Comparison of ENCODE assay signal across 13 cellular contexts in genomic region chr14:20626274-20626673, GRCh38. TPM values are rescaled to one million over a fixed set of nuclear protein-coding genes. Genes with fewer than 3 reads are reported as not detected.
DNase-seq lines count a peak whose midpoint lies in the region; ATAC-seq lines count a peak whose summit lies in the region.
"Had no signal": no experiment of that assay in that cellular context is flagged by ENCODE, and none has a peak within 500 bp of the region (broad histone marks: within the 10 kb centered on the region; RNA-seq: fewer than 3 reads in every experiment).

No MANE protein-coding gene starts in this region.

- no peak for ATAC-seq in stimulated activated naive B cell treated with anti-CD40 and anti-IgM and Interleukin-4, amounts not matched to agents 10 μg/mL and 1 μg/mL and 100 μg/mL, for 72 hours (replicated peaks)
- ATAC-seq in sciatic nerve, result no peak

- peak overlapping the region; percentile 61 for H3K4me3 ChIP-seq in iPS-11a (ENCODE audit: low read depth, low read length)

- H3K4me1 Mint-ChIP-seq in activated T-cell treated with anti-CD3 and anti-CD28 coated beads, Interleukin-2, amount 50 U/mL, for 24 hours (ENCODE audit: low read depth), result peaks cover 74% of the 10 kb centered on the region
- peaks cover 90% of the 10 kb centered on the region for H3K4me1 Mint-ChIP-seq in activated T-helper 1 cell treated with anti-CD3 and anti-CD28 coated beads, Interleukin-12 subunit alpha, Interleukin-12 subunit beta, Interleukin-2, Interleukin-4 antibody, amounts not matched to agents 30 ng/mL and 10 ng/mL and 1 ng/mL, durations not matched to agents 14 hours and 24 hours and 36 hours (ENCODE audit: low read depth)
- H3K4me1 Mint-ChIP-seq in stimulated activated naive B cell treated with anti-CD40 and anti-IgM and Interleukin-4, amounts not matched to agents 10 μg/mL and 1 μg/mL and 100 μg/mL, for 72 hours, result peaks cover 51 to 62% of the 10 kb centered on the region in 2 donors

- H3K36me3 Mint-ChIP-seq in activated T-cell treated with anti-CD3 and anti-CD28 coated beads, Interleukin-2, amount 50 U/mL, for 24 hours (ENCODE audit: low read depth), result no peaks in the 10 kb centered on the region
- H3K36me3 Mint-ChIP-seq in activated T-helper 1 cell treated with anti-CD3 and anti-CD28 coated beads, Interleukin-12 subunit alpha, Interleukin-12 subunit beta, Interleukin-2, Interleukin-4 antibody, amounts not matched to agents 30 ng/mL and 10 ng/mL and 1 ng/mL, durations not matched to agents 14 hours and 24 hours and 36 hours (ENCODE audit: low read depth), result peaks cover 10% of the 10 kb centered on the region
- peaks cover 0 to 3% of the 10 kb centered on the region in 2 donors for H3K36me3 Mint-ChIP-seq in stimulated activated naive B cell treated with anti-CD40 and anti-IgM and Interleukin-4, amounts not matched to agents 10 μg/mL and 1 μg/mL and 100 μg/mL, for 72 hours

- H3K9me3 Mint-ChIP-seq in activated T-cell treated with anti-CD3 and anti-CD28 coated beads, Interleukin-2, amount 50 U/mL, for 24 hours, result no peaks in the 10 kb centered on the region
- no peaks in the 10 kb centered on the region for H3K9me3 Mint-ChIP-seq in activated T-helper 1 cell treated with anti-CD3 and anti-CD28 coated beads, Interleukin-12 subunit alpha, Interleukin-12 subunit beta, Interleukin-2, Interleukin-4 antibody, amounts not matched to agents 30 ng/mL and 10 ng/mL and 1 ng/mL, durations not matched to agents 14 hours and 24 hours and 36 hours
- H3K9me3 Mint-ChIP-seq in stimulated activated naive B cell treated with anti-CD40 and anti-IgM and Interleukin-4, amounts not matched to agents 10 μg/mL and 1 μg/mL and 100 μg/mL, for 72 hours, result no peaks in the 10 kb centered on the region

- no peak overlapping the region for H3K27ac Mint-ChIP-seq in activated T-cell treated with anti-CD3 and anti-CD28 coated beads, Interleukin-2, amount 50 U/mL, for 24 hours
- H3K27ac Mint-ChIP-seq in activated T-helper 1 cell treated with anti-CD3 and anti-CD28 coated beads, Interleukin-12 subunit alpha, Interleukin-12 subunit beta, Interleukin-2, Interleukin-4 antibody, amounts not matched to agents 30 ng/mL and 10 ng/mL and 1 ng/mL, durations not matched to agents 14 hours and 24 hours and 36 hours, result no peak overlapping the region
- H3K27ac Mint-ChIP-seq in stimulated activated naive B cell treated with anti-CD40 and anti-IgM and Interleukin-4, amounts not matched to agents 10 μg/mL and 1 μg/mL and 100 μg/mL, for 72 hours, result no peak overlapping the region

- peaks cover 55% of the 10 kb centered on the region for H3K27me3 Mint-ChIP-seq in activated T-cell treated with anti-CD3 and anti-CD28 coated beads, Interleukin-2, amount 50 U/mL, for 24 hours
- peaks cover 64% of the 10 kb centered on the region for H3K27me3 Mint-ChIP-seq in activated T-helper 1 cell treated with anti-CD3 and anti-CD28 coated beads, Interleukin-12 subunit alpha, Interleukin-12 subunit beta, Interleukin-2, Interleukin-4 antibody, amounts not matched to agents 30 ng/mL and 10 ng/mL and 1 ng/mL, durations not matched to agents 14 hours and 24 hours and 36 hours (ENCODE audit: insufficient read depth)
- H3K27me3 Mint-ChIP-seq in stimulated activated naive B cell treated with anti-CD40 and anti-IgM and Interleukin-4, amounts not matched to agents 10 μg/mL and 1 μg/mL and 100 μg/mL, for 72 hours, result peaks cover 12 to 70% of the 10 kb centered on the region in 2 donors

- no peak for DNase-seq in activated T-cell treated with anti-CD3 and anti-CD28 coated beads, Interleukin-2, amount 50 U/mL, for 24 hours
- DNase-seq in activated T-cell treated with anti-CD3 and anti-CD28 coated beads for 4 hours (no peak), sciatic nerve (ENCODE audit: low spot score) (no peak), NCI-H446 (lab: John Stamatoyannopoulos, UW) (no peak), SKM-1 treated with dmso at 0.1 percent for 144 hours (lab: John Stamatoyannopoulos, UW; ENCODE audit: unreplicated experiment) (no peak)
- no peak for DNase-seq in activated T-helper 1 cell treated with anti-CD3 and anti-CD28 coated beads, Interleukin-12 subunit alpha, Interleukin-12 subunit beta, Interleukin-2, Interleukin-4 antibody, amounts not matched to agents 30 ng/mL and 10 ng/mL and 1 ng/mL, durations not matched to agents 14 hours and 24 hours and 36 hours (ENCODE audit: low spot score)
- DNase-seq in stimulated activated naive B cell treated with anti-CD40 and anti-IgM and Interleukin-4, amounts not matched to agents 10 μg/mL and 1 μg/mL and 100 μg/mL, for 72 hours, result no peak
- DNase-seq: cortex of kidney; NCI-H1092 treated with DMSO at 0.1 percent for 48 hours; stimulated activated CD4-positive, alpha-beta T cell treated with anti-CD3 and anti-CD28 coated beads, Interleukin-2, amount 100 ng/mL, for 24 hours had no signal

- intact Hi-C loops in activated T-helper 1 cell treated with anti-CD3 and anti-CD28 coated beads, Interleukin-12 subunit alpha, Interleukin-12 subunit beta, Interleukin-2, Interleukin-4 antibody, amounts not matched to agents 30 ng/mL and 10 ng/mL and 1 ng/mL, durations not matched to agents 14 hours and 24 hours and 36 hours (cut with micrococcal nuclease), result no loop called here
- intact Hi-C loops in sciatic nerve (cut with DNase I), result no loop called here

- H3K4me3 Mint-ChIP-seq in activated T-cell treated with anti-CD3 and anti-CD28 coated beads, Interleukin-2, amount 50 U/mL, for 24 hours, result peak overlapping the region; percentile 74
- peak overlapping the region; percentile 29 for H3K4me3 Mint-ChIP-seq in activated T-helper 1 cell treated with anti-CD3 and anti-CD28 coated beads, Interleukin-12 subunit alpha, Interleukin-12 subunit beta, Interleukin-2, Interleukin-4 antibody, amounts not matched to agents 30 ng/mL and 10 ng/mL and 1 ng/mL, durations not matched to agents 14 hours and 24 hours and 36 hours
- H3K4me3 Mint-ChIP-seq in stimulated activated naive B cell treated with anti-CD40 and anti-IgM and Interleukin-4, amounts not matched to agents 10 μg/mL and 1 μg/mL and 100 μg/mL, for 72 hours, result peak overlapping the region; percentile 58 to 69

RNA-seq across cellular contexts. Expression of gene OR6S1, which starts 15.2 kb away (rescaled TPM):
- not detected in 2 replicates for total RNA-seq in activated T-helper 1 cell treated with anti-CD3 and anti-CD28 coated beads, Interleukin-12 subunit alpha, Interleukin-12 subunit beta, Interleukin-2, Interleukin-4 antibody, amounts not matched to agents 30 ng/mL and 10 ng/mL and 1 ng/mL, durations not matched to agents 14 hours and 24 hours and 36 hours
- not detected for total RNA-seq in sciatic nerve
- total RNA-seq: subcutaneous adipose tissue; T-helper 1 cell treated with Interleukin-12 subunit alpha and Interleukin-12 subunit beta and Interleukin-4 antibody, amounts not matched to agents 30 ng/mL and 1 ng/mL, for 36 hours had no signal

RNA-seq across cellular contexts. Expression of gene RNASE12, which starts 35.1 kb away (rescaled TPM):
- not detected in 2 replicates for total RNA-seq in activated T-helper 1 cell treated with anti-CD3 and anti-CD28 coated beads, Interleukin-12 subunit alpha, Interleukin-12 subunit beta, Interleukin-2, Interleukin-4 antibody, amounts not matched to agents 30 ng/mL and 10 ng/mL and 1 ng/mL, durations not matched to agents 14 hours and 24 hours and 36 hours
- total RNA-seq in sciatic nerve, result not detected
- total RNA-seq: subcutaneous adipose tissue; T-helper 1 cell treated with Interleukin-12 subunit alpha and Interleukin-12 subunit beta and Interleukin-4 antibody, amounts not matched to agents 30 ng/mL and 1 ng/mL, for 36 hours had no signal

RNA-seq across cellular contexts. Expression of gene RNASE11, which starts 38.5 kb away (rescaled TPM):
- not detected in 2 replicates for total RNA-seq in activated T-helper 1 cell treated with anti-CD3 and anti-CD28 coated beads, Interleukin-12 subunit alpha, Interleukin-12 subunit beta, Interleukin-2, Interleukin-4 antibody, amounts not matched to agents 30 ng/mL and 10 ng/mL and 1 ng/mL, durations not matched to agents 14 hours and 24 hours and 36 hours
- total RNA-seq in sciatic nerve, result not detected
- total RNA-seq: subcutaneous adipose tissue; T-helper 1 cell treated with Interleukin-12 subunit alpha and Interleukin-12 subunit beta and Interleukin-4 antibody, amounts not matched to agents 30 ng/mL and 1 ng/mL, for 36 hours had no signal

RNA-seq across cellular contexts. Expression of gene RNASE4, which starts 58.1 kb away (rescaled TPM):
- 0.34 and 0.39 TPM in 2 replicates for total RNA-seq in activated T-helper 1 cell treated with anti-CD3 and anti-CD28 coated beads, Interleukin-12 subunit alpha, Interleukin-12 subunit beta, Interleukin-2, Interleukin-4 antibody, amounts not matched to agents 30 ng/mL and 10 ng/mL and 1 ng/mL, durations not matched to agents 14 hours and 24 hours and 36 hours
- 81.6 TPM for total RNA-seq in sciatic nerve
